In genomic region chr5:180718810-180719453, GRCh38 we compare ENCODE assay signal across 9 cellular contexts. TPM values are rescaled to one million over a fixed set of nuclear protein-coding genes. Genes with fewer than 3 reads are reported as not detected.
DNase-seq lines count a peak whose midpoint lies in the region; ATAC-seq and TF ChIP-seq lines count a peak whose summit lies in the region.
"Had no signal": no experiment of that assay in that cellular context is flagged by ENCODE, and none has a peak within 500 bp of the region (broad histone marks: within the 10 kb centered on the region; RNA-seq: fewer than 3 reads in every experiment).

No MANE protein-coding gene starts in this region.

- H3K36me3 ChIP-seq in GM23248 (ENCODE audit: low read depth), result no peaks in the 10 kb centered on the region
- no peaks in the 10 kb centered on the region for H3K36me3 ChIP-seq in RWPE2 (ENCODE audit: low read depth)
- no peaks in the 10 kb centered on the region for H3K36me3 ChIP-seq in mucosa of descending colon (ENCODE audit: low read depth)

- WGBS in GM23248 (ENCODE audit: low coverage in 1 of 2, low lambda C conversion rate in 2 of 2, missing lambda C conversion rate in 2 of 2), 2 experiments, result 16 to 18% methylated on average over 6 of the region's 6 CpGs

- in situ Hi-C loops in Caki2 (cut with HindIII; ENCODE audit: low pct_unique_long_range_greater_than_20kb, low sequenced_read_pairs) (no loop called here), GM23248 (cut with MboI) (no loop called here)

- no peak overlapping the region for H3K4me2 ChIP-seq in GM23248 (ENCODE audit: unreplicated experiment)

- H3K79me2 ChIP-seq in GM23248 (ENCODE audit: insufficient read depth), result no peaks in the 10 kb centered on the region

- H3K9ac ChIP-seq in GM23248, result no peak overlapping the region

- ATAC-seq in RWPE2 (ENCODE audit: low read depth) (no peak; the same call in 2 of the 3 replicates), mucosa of descending colon (no peak), GM21717 (IDR thresholded peaks at IDR 0.05; ENCODE audit: unreplicated experiment) (no peak), HG02642 (IDR thresholded peaks at IDR 0.05; ENCODE audit: poor library complexity, unreplicated experiment) (no peak)
- ATAC-seq in activated CD4-positive, CD25-positive, alpha-beta regulatory T cell treated with anti-CD3 and anti-CD28 coated beads, Interleukin-2, amount 50 U/mL, for 24 hours, result no peak

- H3K9me2 ChIP-seq in GM23248 (ENCODE audit: insufficient read depth), result no peaks in the 10 kb centered on the region

- H3K4me1 ChIP-seq in GM23248 (ENCODE audit: insufficient read depth) (no peaks in the 10 kb centered on the region), RWPE2 (ENCODE audit: insufficient read depth, poor library complexity, severe bottlenecking) (no peaks in the 10 kb centered on the region), mucosa of descending colon (ENCODE audit: low read depth) (no peaks in the 10 kb centered on the region)

- DNase-seq in Caki2 (ENCODE audit: low read depth), result peak; percentile 44
- peak; percentile 54 for DNase-seq in GM23248
- no peak for DNase-seq in RWPE2 (ENCODE audit: low spot score)
- DNase-seq in choroid plexus epithelial cell (ENCODE audit: low read depth), result peak; percentile 62
- DNase-seq in mucosa of descending colon, result peak in 1 of 3 donors; percentile 43

- H3K27me3 ChIP-seq in GM23248 (replicated peaks; ENCODE audit: insufficient read depth) (no peaks in the 10 kb centered on the region), RWPE2 (ENCODE audit: insufficient read depth, poor library complexity, severe bottlenecking) (peaks cover 44% of the 10 kb centered on the region)

- H3K27ac ChIP-seq in GM23248, result no peak overlapping the region
- H3K27ac ChIP-seq in RWPE2 (ENCODE audit: poor library complexity, severe bottlenecking), result no peak overlapping the region

- H4K20me1 ChIP-seq in GM23248 (ENCODE audit: insufficient read depth), result no peaks in the 10 kb centered on the region

- TF ChIP-seq CTCF in RWPE2 (IDR thresholded peaks at IDR 0.05; ENCODE audit: poor library complexity, severe bottlenecking), result peak; percentile 95
- peak; percentile 74 for TF ChIP-seq CTCF in choroid plexus epithelial cell (conservative IDR thresholded peaks at IDR 0.05; ENCODE audit: low read depth, low read length)
- TF ChIP-seq CTCF in mucosa of descending colon (IDR thresholded peaks at IDR 0.05), result peak; percentile 29

- H3K9me3 ChIP-seq in GM23248 (ENCODE audit: low read depth), result no peaks in the 10 kb centered on the region
- no peaks in the 10 kb centered on the region for H3K9me3 ChIP-seq in RWPE2 (ENCODE audit: severe bottlenecking)
- no peaks in the 10 kb centered on the region for H3K9me3 ChIP-seq in mucosa of descending colon

- H3K4me3 ChIP-seq in GM23248 (no peak overlapping the region), RWPE2 (ENCODE audit: severe bottlenecking) (no peak overlapping the region), choroid plexus epithelial cell (ENCODE audit: low read depth, low read length) (no peak overlapping the region), mucosa of descending colon (no peak overlapping the region)

- peak overlapping the region; percentile 39; the same call in 1 of the 2 replicates for H2AFZ ChIP-seq in GM23248

- H3F3A ChIP-seq in GM23248 (ENCODE audit: insufficient read depth), result no peaks in the 10 kb centered on the region

- intact Hi-C loops in mucosa of descending colon (cut with DNase I, micrococcal nuclease), result no loop called here

RNA-seq across cellular contexts. Expression of gene OR2Y1, which starts 20.9 kb away (rescaled TPM):
- not detected in 2 replicates for total RNA-seq in Caki2 (2014; rRNA removed; shearing (Covaris generic); ENCODE audit: low replicate concordance)
- total RNA-seq in GM23248 (2014; rRNA removed; shearing (Covaris generic)), result not detected in 2 replicates
- not detected in 2 replicates for polyA plus RNA-seq in GM23248 (2016; fragmentation: Nextera tagmentation; extraction: Ambion mirVana)
- not detected for total RNA-seq in mucosa of descending colon
- total RNA-seq: activated CD8-positive, alpha-beta memory T cell treated with anti-CD3 and anti-CD28 coated beads for 36 hours had no signal

Comparison
In these comparisons a context has a peak if more than half of its experiments do, and no peak if none do; other contexts are left out.
1. CTCF ChIP-seq: peak in every context shown above with its lines; median percentile 95 in RWPE2; 74 in choroid plexus epithelial cell; 29 in mucosa of descending colon.